ENCODE assay signal across 37 cellular contexts in genomic region chr9:82736126-82736525, GRCh38.
"Had no signal": no experiment of that assay in that cellular context is flagged by ENCODE, and none has a peak within 500 bp of the region (broad histone marks: within the 10 kb centered on the region; RNA-seq: fewer than 3 reads in every experiment).

No MANE protein-coding gene starts in this region.

- H3K4me3 ChIP-seq: ascending aorta, cardiac muscle cell had no signal

- H3K9me3 ChIP-seq: ascending aorta had no signal

- H3K36me3 Mint-ChIP-seq: activated CD4-positive, alpha-beta memory T cell treated with anti-CD3 and anti-CD28 coated beads for 36 hours; activated naive CD4-positive, alpha-beta T cell treated with anti-CD3 and anti-CD28 coated beads, Interleukin-2, amount 10 ng/mL, durations not matched to agents 7 days and 5 days; activated naive CD4-positive, alpha-beta T cell treated with anti-CD3 and anti-CD28 coated beads, Interleukin-2, amount 50 U/mL, for 24 hours; activated naive CD8-positive, alpha-beta T cell; activated naive CD8-positive, alpha-beta T cell treated with anti-CD3 and anti-CD28 coated beads, Interleukin-2, amount 10 ng/mL, durations not matched to agents 7 days and 5 days; brain; T-cell had no signal

- H3K9me3 Mint-ChIP-seq: activated B cell treated with CpG ODN at 0.5 μM for 24 hours; activated CD4-positive, alpha-beta memory T cell treated with anti-CD3 and anti-CD28 coated beads for 36 hours; activated CD4-positive, alpha-beta T cell treated with anti-CD3 and anti-CD28 coated beads, Interleukin-2, amount 10 ng/mL, durations not matched to agents 24 days and 14 days; activated naive CD4-positive, alpha-beta T cell treated with anti-CD3 and anti-CD28 coated beads, Interleukin-2, amount 50 U/mL, for 24 hours; activated naive CD8-positive, alpha-beta T cell treated with anti-CD3 and anti-CD28 coated beads, Interleukin-2, amount 50 U/mL, for 24 hours; activated T-helper 1 cell treated with anti-CD3 and anti-CD28 coated beads, Interleukin-12 subunit alpha, Interleukin-12 subunit beta, Interleukin-2, Interleukin-4 antibody, amounts not matched to agents 30 ng/mL and 10 ng/mL and 1 ng/mL, durations not matched to agents 14 hours and 24 hours and 36 hours; brain; T-helper 1 cell treated with Interleukin-12 subunit alpha and Interleukin-12 subunit beta and Interleukin-4 antibody, amounts not matched to agents 30 μg/mL and 1 μg/mL, for 36 hours; T-helper 2 cell treated with Interferon-gamma antibody and Interleukin-4, amounts not matched to agents 5 μg/mL and 100 μg/mL, for 36 hours had no signal

- H3K4me1 ChIP-seq: ascending aorta had no signal

- H3K4me1 Mint-ChIP-seq: activated B cell treated with CpG ODN at 0.5 μM for 24 hours; activated CD4-positive, alpha-beta T cell treated with anti-CD3 and anti-CD28 coated beads, Interleukin-2, amount 10 ng/mL, durations not matched to agents 24 days and 14 days; activated naive CD4-positive, alpha-beta T cell treated with anti-CD3 and anti-CD28 coated beads, Interleukin-2, amount 10 ng/mL, durations not matched to agents 7 days and 5 days; activated naive CD4-positive, alpha-beta T cell treated with anti-CD3 and anti-CD28 coated beads, Interleukin-2, amount 50 U/mL, for 24 hours; activated naive CD8-positive, alpha-beta T cell treated with anti-CD3 and anti-CD28 coated beads, Interleukin-2, amount 10 ng/mL, durations not matched to agents 7 days and 5 days; activated naive CD8-positive, alpha-beta T cell treated with anti-CD3 and anti-CD28 coated beads, Interleukin-2, amount 50 U/mL, for 24 hours; activated T-helper 17 cell treated with anti-CD3 and anti-CD28 coated beads, Interleukin-2, amount 50 U/mL, for 72 hours; central memory CD8-positive, alpha-beta T cell; T-cell had no signal

- H3K27me3 ChIP-seq: ascending aorta, cardiac muscle cell had no signal

- H3K27ac Mint-ChIP-seq: activated B cell treated with CpG ODN at 0.5 μM for 24 hours; activated CD4-positive, alpha-beta memory T cell treated with anti-CD3 and anti-CD28 coated beads for 36 hours; activated CD4-positive, alpha-beta T cell treated with anti-CD3 and anti-CD28 coated beads, Interleukin-2, amount 10 ng/mL, durations not matched to agents 24 days and 14 days; activated CD8-positive, alpha-beta T cell treated with anti-CD3 and anti-CD28 coated beads for 36 hours; activated naive CD4-positive, alpha-beta T cell treated with anti-CD3 and anti-CD28 coated beads, Interleukin-2, amount 10 ng/mL, durations not matched to agents 7 days and 5 days; activated naive CD4-positive, alpha-beta T cell treated with anti-CD3 and anti-CD28 coated beads, Interleukin-2, amount 50 U/mL, for 24 hours; activated naive CD8-positive, alpha-beta T cell; activated naive CD8-positive, alpha-beta T cell treated with anti-CD3 and anti-CD28 coated beads, Interleukin-2, amount 10 ng/mL, durations not matched to agents 7 days and 5 days; activated naive CD8-positive, alpha-beta T cell treated with anti-CD3 and anti-CD28 coated beads, Interleukin-2, amount 50 U/mL, for 24 hours; activated T-cell treated with anti-CD3 and anti-CD28 coated beads, Interleukin-2, amount 50 U/mL, for 72 hours; activated T-helper 1 cell treated with anti-CD3 and anti-CD28 coated beads, Interleukin-12 subunit alpha, Interleukin-12 subunit beta, Interleukin-2, Interleukin-4 antibody, amounts not matched to agents 30 ng/mL and 10 ng/mL and 1 ng/mL, durations not matched to agents 14 hours and 24 hours and 36 hours; activated T-helper 17 cell treated with anti-CD3 and anti-CD28 coated beads, Interleukin-2, amount 50 U/mL, for 72 hours; brain; T-cell; T-helper 1 cell treated with Interleukin-12 subunit alpha and Interleukin-12 subunit beta and Interleukin-4 antibody, amounts not matched to agents 30 μg/mL and 1 μg/mL, for 36 hours; T-helper 2 cell treated with Interferon-gamma antibody and Interleukin-4, amounts not matched to agents 5 μg/mL and 100 μg/mL, for 36 hours had no signal

- DNase-seq: activated B cell treated with CpG ODN at 0.5 μM for 24 hours; activated CD4-positive, alpha-beta memory T cell treated with anti-CD3 and anti-CD28 coated beads for 36 hours; activated CD4-positive, alpha-beta T cell treated with anti-CD3 and anti-CD28 coated beads for 4 hours; activated CD4-positive, alpha-beta T cell treated with anti-CD3 and anti-CD28 coated beads, Interleukin-2, amount 10 ng/mL, durations not matched to agents 24 days and 14 days; activated CD4-positive, alpha-beta T cell treated with anti-CD3 and anti-CD28 coated beads, Interleukin-2, amount 50 U/mL, for 1 hour; activated CD4-positive, alpha-beta T cell treated with anti-CD3 and anti-CD28 coated beads, Interleukin-2, amount 50 U/mL, for 4 hours; activated CD4-positive, CD25-positive, alpha-beta regulatory T cell treated with anti-CD3 and anti-CD28 coated beads, Interleukin-2, amount 50 U/mL, for 72 hours; activated CD8-positive, alpha-beta memory T cell treated with anti-CD3 and anti-CD28 coated beads, Interleukin-2, amount 50 U/mL, for 4 hours; activated CD8-positive, alpha-beta T cell treated with anti-CD3 and anti-CD28 coated beads for 36 hours; activated effector memory CD4-positive, alpha-beta T cell treated with anti-CD3 and anti-CD28 coated beads, Interleukin-2, amount 50 U/mL, for 16 hours; activated gamma-delta T cell treated with Interleukin-2 at 50 U/mL for 16 hours; activated naive CD4-positive, alpha-beta T cell; activated naive CD4-positive, alpha-beta T cell treated with anti-CD3 and anti-CD28 coated beads, Interleukin-2, amount 10 ng/mL, durations not matched to agents 7 days and 5 days; activated naive CD8-positive, alpha-beta T cell treated with anti-CD3 and anti-CD28 coated beads, Interleukin-2, amount 10 ng/mL, durations not matched to agents 7 days and 5 days; activated naive CD8-positive, alpha-beta T cell treated with anti-CD3 and anti-CD28 coated beads, Interleukin-2, amount 50 U/mL, for 24 hours; activated T-cell treated with anti-CD3 and anti-CD28 coated beads for 4 hours; activated T-cell treated with anti-CD3 and anti-CD28 coated beads, Interleukin-2, amount 50 U/mL, for 1 hour; activated T-cell treated with anti-CD3 and anti-CD28 coated beads, Interleukin-2, amount 50 U/mL, for 4 hours; activated T-cell treated with anti-CD3 and anti-CD28 coated beads, Interleukin-2, amount 50 U/mL, for 72 hours; amygdala; anterior cingulate cortex; caudate nucleus; cerebellar nuclear complex; T-cell; T-helper 2 cell; T-helper 9 cell; WERI-Rb-1 had no signal

- H3K36me3 ChIP-seq: ascending aorta, cardiac muscle cell, WERI-Rb-1 had no signal

- H3K27me3 Mint-ChIP-seq: activated B cell treated with CpG ODN at 0.5 μM for 24 hours; activated CD4-positive, alpha-beta memory T cell treated with anti-CD3 and anti-CD28 coated beads for 36 hours; activated CD4-positive, alpha-beta T cell treated with anti-CD3 and anti-CD28 coated beads, Interleukin-2, amount 10 ng/mL, durations not matched to agents 24 days and 14 days; activated CD8-positive, alpha-beta T cell treated with anti-CD3 and anti-CD28 coated beads for 36 hours; activated naive CD4-positive, alpha-beta T cell treated with anti-CD3 and anti-CD28 coated beads, Interleukin-2, amount 10 ng/mL, durations not matched to agents 7 days and 5 days; activated naive CD4-positive, alpha-beta T cell treated with anti-CD3 and anti-CD28 coated beads, Interleukin-2, amount 50 U/mL, for 24 hours; activated naive CD8-positive, alpha-beta T cell; activated naive CD8-positive, alpha-beta T cell treated with anti-CD3 and anti-CD28 coated beads, Interleukin-2, amount 10 ng/mL, durations not matched to agents 7 days and 5 days; activated naive CD8-positive, alpha-beta T cell treated with anti-CD3 and anti-CD28 coated beads, Interleukin-2, amount 50 U/mL, for 24 hours; central memory CD8-positive, alpha-beta T cell; T-cell had no signal

- H3K27ac ChIP-seq: ascending aorta, cardiac muscle cell, WERI-Rb-1 had no signal

- H3K4me3 Mint-ChIP-seq: activated B cell treated with CpG ODN at 0.5 μM for 24 hours; activated CD4-positive, alpha-beta memory T cell treated with anti-CD3 and anti-CD28 coated beads for 36 hours; activated CD4-positive, alpha-beta T cell treated with anti-CD3 and anti-CD28 coated beads, Interleukin-2, amount 10 ng/mL, durations not matched to agents 24 days and 14 days; activated CD8-positive, alpha-beta T cell treated with anti-CD3 and anti-CD28 coated beads for 36 hours; activated naive CD4-positive, alpha-beta T cell treated with anti-CD3 and anti-CD28 coated beads, Interleukin-2, amount 10 ng/mL, durations not matched to agents 7 days and 5 days; activated naive CD4-positive, alpha-beta T cell treated with anti-CD3 and anti-CD28 coated beads, Interleukin-2, amount 50 U/mL, for 24 hours; activated naive CD8-positive, alpha-beta T cell; activated naive CD8-positive, alpha-beta T cell treated with anti-CD3 and anti-CD28 coated beads, Interleukin-2, amount 10 ng/mL, durations not matched to agents 7 days and 5 days; activated naive CD8-positive, alpha-beta T cell treated with anti-CD3 and anti-CD28 coated beads, Interleukin-2, amount 50 U/mL, for 24 hours; activated T-cell treated with anti-CD3 and anti-CD28 coated beads, Interleukin-2, amount 50 U/mL, for 4 hours; activated T-cell treated with anti-CD3 and anti-CD28 coated beads, Interleukin-2, amount 50 U/mL, for 72 hours; activated T-helper 1 cell treated with anti-CD3 and anti-CD28 coated beads, Interleukin-12 subunit alpha, Interleukin-12 subunit beta, Interleukin-2, Interleukin-4 antibody, amounts not matched to agents 30 ng/mL and 10 ng/mL and 1 ng/mL, durations not matched to agents 14 hours and 24 hours and 36 hours; activated T-helper 17 cell treated with anti-CD3 and anti-CD28 coated beads, Interleukin-2, amount 50 U/mL, for 72 hours; brain; central memory CD8-positive, alpha-beta T cell; T-cell; T-helper 1 cell treated with Interleukin-12 subunit alpha and Interleukin-12 subunit beta and Interleukin-4 antibody, amounts not matched to agents 30 μg/mL and 1 μg/mL, for 36 hours; T-helper 2 cell treated with Interferon-gamma antibody and Interleukin-4, amounts not matched to agents 5 μg/mL and 100 μg/mL, for 36 hours had no signal
